Comparison of ENCODE assay signal across 8 cellular contexts in genomic region chr5:142143878-142144277, GRCh38. TPM values are rescaled to one million over a fixed set of nuclear protein-coding genes. Genes with fewer than 3 reads are reported as not detected.
DNase-seq lines count a peak whose midpoint lies in the region; ATAC-seq, FAIRE-seq and TF ChIP-seq lines count a peak whose summit lies in the region.

No MANE protein-coding gene starts in this region.

- no peaks in the 10 kb centered on the region for H3K9me2 ChIP-seq in DOHH2 (replicated peaks; ENCODE audit: control insufficient read depth, low read length)

- FAIRE-seq in astrocyte (lab: Jason Lieb, UNC), result no peak
- peak; percentile 65 for FAIRE-seq in keratinocyte (lab: Jason Lieb, UNC)
- no peak for FAIRE-seq in urothelium cell line (lab: Jason Lieb, UNC)

- H3K79me2 ChIP-seq in DOHH2 (ENCODE audit: control insufficient read depth, low read length) (no peaks in the 10 kb centered on the region), astrocyte (ENCODE audit: insufficient read depth, low read length) (no peaks in the 10 kb centered on the region), keratinocyte (ENCODE audit: control insufficient read depth, insufficient read depth, low read length) (no peaks in the 10 kb centered on the region)

- H3K4me1 Mint-ChIP-seq in astrocyte (ENCODE audit: low read depth, unreplicated experiment), result no peaks in the 10 kb centered on the region
- no peaks in the 10 kb centered on the region for H3K4me1 Mint-ChIP-seq in activated CD8-positive, alpha-beta memory T cell treated with anti-CD3 and anti-CD28 coated beads, Interleukin-2, amount 10 ng/mL, durations not matched to agents 7 days and 5 days

- H3K27ac ChIP-seq in DOHH2 (ENCODE audit: low read depth, low read length), result no peak overlapping the region
- no peak overlapping the region for H3K27ac ChIP-seq in astrocyte (ENCODE audit: low read depth, low read length)
- no peak overlapping the region for H3K27ac ChIP-seq in keratinocyte (ENCODE audit: control insufficient read depth, insufficient read depth, low read length)

- H2AFZ ChIP-seq in astrocyte (ENCODE audit: low read depth, low read length), result no peak overlapping the region
- H2AFZ ChIP-seq in keratinocyte (ENCODE audit: control insufficient read depth, low read length), result no peak overlapping the region

- H3K4me2 ChIP-seq in DOHH2 (ENCODE audit: low read length) (no peak overlapping the region), astrocyte (ENCODE audit: low read length) (no peak overlapping the region), keratinocyte (ENCODE audit: control insufficient read depth, extremely low read depth, insufficient read depth, low read depth, low read length) (no peak overlapping the region)

- no peaks in the 10 kb centered on the region for H3K27me3 Mint-ChIP-seq in astrocyte (ENCODE audit: low read depth, unreplicated experiment)
- no peaks in the 10 kb centered on the region for H3K27me3 Mint-ChIP-seq in activated CD8-positive, alpha-beta memory T cell treated with anti-CD3 and anti-CD28 coated beads, Interleukin-2, amount 10 ng/mL, durations not matched to agents 7 days and 5 days

- no peak overlapping the region for H3K27ac Mint-ChIP-seq in astrocyte (ENCODE audit: unreplicated experiment)
- no peak overlapping the region for H3K27ac Mint-ChIP-seq in activated CD8-positive, alpha-beta memory T cell treated with anti-CD3 and anti-CD28 coated beads, Interleukin-2, amount 10 ng/mL, durations not matched to agents 7 days and 5 days

- H4K20me1 ChIP-seq in DOHH2 (ENCODE audit: control insufficient read depth, insufficient read depth, low read depth, low read length), result no peaks in the 10 kb centered on the region
- peaks cover 12% of the 10 kb centered on the region for H4K20me1 ChIP-seq in astrocyte (ENCODE audit: insufficient read depth, low read length)
- no peaks in the 10 kb centered on the region for H4K20me1 ChIP-seq in keratinocyte (ENCODE audit: control insufficient read depth, extremely low read depth, insufficient read depth, low read length)

- DNase-seq in LNCaP clone FGC (ENCODE audit: low read depth) (no peak), astrocyte (ENCODE audit: low read depth) (no peak), keratinocyte (ENCODE audit: low read depth, low spot score) (no peak), urothelium cell line (ENCODE audit: low spot score) (peak; percentile 22), DMS153 treated with DMSO at 0.1 percent for 48 hours (lab: John Stamatoyannopoulos, UW; ENCODE audit: unreplicated experiment) (no peak), mucosa of gallbladder (ENCODE audit: low spot score) (no peak)
- DNase-seq in activated CD8-positive, alpha-beta memory T cell treated with anti-CD3 and anti-CD28 coated beads, Interleukin-2, amount 10 ng/mL, durations not matched to agents 7 days and 5 days, result no peak

- CTCF ChIA-PET in activated CD8-positive, alpha-beta memory T cell treated with anti-CD3 and anti-CD28 coated beads, Interleukin-2, amount 10 ng/mL, durations not matched to agents 7 days and 5 days (lab: Charles Lee), result interaction anchor here (0.6 to 4.6 kb wide), 28 partner anchors 8 to 451 kb away, joined by 3 to 58 read pairs (median 5); partner anchors contain the start of genes GNPDA1 and RNF14

- H3K9me1 ChIP-seq in keratinocyte (ENCODE audit: control insufficient read depth, extremely low read depth, insufficient read depth, low read length), result no peaks in the 10 kb centered on the region

- H3K36me3 Mint-ChIP-seq in astrocyte (ENCODE audit: low read depth, unreplicated experiment), result peaks cover 3% of the 10 kb centered on the region
- peaks cover 20% of the 10 kb centered on the region for H3K36me3 Mint-ChIP-seq in activated CD8-positive, alpha-beta memory T cell treated with anti-CD3 and anti-CD28 coated beads, Interleukin-2, amount 10 ng/mL, durations not matched to agents 7 days and 5 days

- dilution Hi-C loops in keratinocyte (cut with MboI; ENCODE audit: extremely low pct_ligation_motif_present, low sequenced_read_pairs), result no loop called here

- ATAC-seq in activated CD8-positive, alpha-beta memory T cell treated with anti-CD3 and anti-CD28 coated beads, Interleukin-2, amount 10 ng/mL, durations not matched to agents 7 days and 5 days, result no peak

- H3K27me3 ChIP-seq in DOHH2 (ENCODE audit: control insufficient read depth, low read length) (no peaks in the 10 kb centered on the region), astrocyte (ENCODE audit: insufficient read depth, low read length) (no peaks in the 10 kb centered on the region), keratinocyte (ENCODE audit: control insufficient read depth, extremely low read depth, insufficient read depth, low read length) (no peaks in the 10 kb centered on the region)

- H3K4me3 Mint-ChIP-seq in astrocyte (ENCODE audit: unreplicated experiment), result no peak overlapping the region
- no peak overlapping the region for H3K4me3 Mint-ChIP-seq in activated CD8-positive, alpha-beta memory T cell treated with anti-CD3 and anti-CD28 coated beads, Interleukin-2, amount 10 ng/mL, durations not matched to agents 7 days and 5 days

- no peaks in the 10 kb centered on the region for H3F3A ChIP-seq in DOHH2 (ENCODE audit: control insufficient read depth, insufficient read depth)

- H3K4me1 ChIP-seq in DOHH2 (ENCODE audit: control insufficient read depth, low read length), result no peaks in the 10 kb centered on the region
- no peaks in the 10 kb centered on the region for H3K4me1 ChIP-seq in astrocyte (ENCODE audit: insufficient read depth, low read length)
- H3K4me1 ChIP-seq in keratinocyte (ENCODE audit: control insufficient read depth, extremely low read depth, insufficient read depth, low read length), result no peaks in the 10 kb centered on the region

- no peaks in the 10 kb centered on the region for H3K9me3 ChIP-seq in DOHH2 (ENCODE audit: control insufficient read depth, insufficient read depth, low read length)
- H3K9me3 ChIP-seq in astrocyte (ENCODE audit: insufficient read depth, low read depth, low read length), result no peaks in the 10 kb centered on the region
- no peaks in the 10 kb centered on the region for H3K9me3 ChIP-seq in keratinocyte (ENCODE audit: control insufficient read depth, low read depth, low read length)

- H3K9ac ChIP-seq in astrocyte (ENCODE audit: low read length) (no peak overlapping the region), keratinocyte (ENCODE audit: control insufficient read depth, extremely low read depth, insufficient read depth, low read length) (no peak overlapping the region)

- H3K36me3 ChIP-seq in DOHH2 (ENCODE audit: control insufficient read depth, low read length) (no peaks in the 10 kb centered on the region), astrocyte (ENCODE audit: insufficient read depth, low read length) (peaks cover 35% of the 10 kb centered on the region), keratinocyte (ENCODE audit: control insufficient read depth in 2 of 2, extremely low read depth in 1 of 2, insufficient read depth in 2 of 2, low read length in 2 of 2) (peaks cover 15% of the 10 kb centered on the region in 2 experiments)

- TF ChIP-seq CTCF in DOHH2 (IDR thresholded peaks at IDR 0.05; ENCODE audit: low read depth, low read length, poor library complexity, severe bottlenecking), result peak; percentile 36
- TF ChIP-seq CTCF in LNCaP clone FGC (IDR thresholded peaks at IDR 0.05; ENCODE audit: control insufficient read depth, extremely low read depth, insufficient read depth), result peak; percentile 65
- peak; percentile 43 for TF ChIP-seq CTCF in astrocyte (IDR thresholded peaks at IDR 0.05; ENCODE audit: insufficient read depth, low read depth, low read length)
- peak in 1 of 3 experiments; percentile 39 for TF ChIP-seq CTCF in keratinocyte (optimal IDR thresholded peaks at IDR 0.05 in 1 of 3, IDR thresholded peaks at IDR 0.05 in 1 of 3, conservative IDR thresholded peaks at IDR 0.05 in 1 of 3; ENCODE audit: extremely low read depth in 1 of 3, insufficient read depth in 2 of 3, low read length in 3 of 3)

- no peak overlapping the region for H3K4me3 ChIP-seq in DOHH2 (ENCODE audit: low read length)
- H3K4me3 ChIP-seq in LNCaP clone FGC (ENCODE audit: low read depth, low read length), result no peak overlapping the region
- H3K4me3 ChIP-seq in astrocyte (ENCODE audit: insufficient read depth, low read depth, low read length), result no peak overlapping the region
- H3K4me3 ChIP-seq in keratinocyte (ENCODE audit: control insufficient read depth in 2 of 3, extremely low read depth in 1 of 3, insufficient read depth in 2 of 3, low read depth in 1 of 3, low read length in 3 of 3), result no peak overlapping the region

- no peaks in the 10 kb centered on the region for H3K9me3 Mint-ChIP-seq in astrocyte (ENCODE audit: unreplicated experiment)
- no peaks in the 10 kb centered on the region for H3K9me3 Mint-ChIP-seq in activated CD8-positive, alpha-beta memory T cell treated with anti-CD3 and anti-CD28 coated beads, Interleukin-2, amount 10 ng/mL, durations not matched to agents 7 days and 5 days (ENCODE audit: low read depth)

RNA-seq across cellular contexts. Expression of gene NDFIP1, which starts 35.3 kb away (rescaled TPM):
- total RNA-seq in astrocyte (56.8 and 57.6 TPM in 2 replicates), mucosa of gallbladder (80.0 TPM)
- 21.6 to 38.2 TPM (median 26.0 TPM) in 3 replicates for polyA plus RNA-seq in keratinocyte
- polyA plus RNA-seq in keratinocyte (2011; ENCODE audit: low read depth), result 123 TPM
- 17.6 and 32.0 TPM in 2 replicates for polyA plus RNA-seq in keratinocyte (2011; cell fraction: cytosol; rRNA removed)
- polyA plus RNA-seq in keratinocyte (2011; cell fraction: nucleus; rRNA removed), result 21.4 and 30.0 TPM in 2 replicates
- polyA plus RNA-seq in keratinocyte (2012; ENCODE audit: low replicate concordance), result 31.7 and 35.8 TPM in 2 replicates
- 4.7 to 17.9 TPM (median 9.6 TPM) in 3 replicates for polyA minus RNA-seq in keratinocyte
- polyA minus RNA-seq in keratinocyte (2011; cell fraction: cytosol; rRNA and poly(A)+ RNA removed), result 86.9 TPM
- polyA minus RNA-seq in keratinocyte (2011; cell fraction: nucleus; rRNA and poly(A)+ RNA removed), result 17.5 and 29.6 TPM in 2 replicates
- total RNA-seq in activated CD8-positive, alpha-beta memory T cell treated with anti-CD3 and anti-CD28 coated beads, Interleukin-2, amount 10 ng/mL, durations not matched to agents 7 days and 5 days, result 10 to 100 TPM; 28.5 to 31.7 TPM
